ENCODE assay signal across 15 cellular contexts in genomic region chr2:165238295-165238694, GRCh38. TPM values are rescaled to one million over a fixed set of nuclear protein-coding genes. Genes with fewer than 3 reads are reported as not detected.
DNase-seq lines count a peak whose midpoint lies in the region; TF ChIP-seq lines count a peak whose summit lies in the region.
"Had no signal": no experiment of that assay in that cellular context is flagged by ENCODE, and none has a peak within 500 bp of the region (broad histone marks: within the 10 kb centered on the region; RNA-seq: fewer than 3 reads in every experiment).

No MANE protein-coding gene starts in this region.

- peaks cover 0 to 4% (median 0%) of the 10 kb centered on the region in 6 donors for H3K9me3 Mint-ChIP-seq in immature natural killer cell

- no peaks in the 10 kb centered on the region for H3K36me3 Mint-ChIP-seq in immature natural killer cell

- H3K9me3 ChIP-seq in MM.1S (replicated peaks; ENCODE audit: insufficient read depth, low read length), result no peaks in the 10 kb centered on the region
- H3K9me3 ChIP-seq: esophagus muscularis mucosa had no signal

- H3K4me3 ChIP-seq in GM12865 (ENCODE audit: low read depth, low read length) (no peak overlapping the region), MM.1S (ENCODE audit: low read length) (no peak overlapping the region), choroid plexus epithelial cell (ENCODE audit: low read depth, low read length) (no peak overlapping the region)
- H3K4me3 ChIP-seq: esophagus muscularis mucosa had no signal

- no peaks in the 10 kb centered on the region for H3K79me2 ChIP-seq in MM.1S (ENCODE audit: low read length)

- H3K4me3 Mint-ChIP-seq in immature natural killer cell, result no peak overlapping the region

- no peaks in the 10 kb centered on the region for H3K4me1 ChIP-seq in MM.1S (ENCODE audit: low read length)
- H3K4me1 ChIP-seq: esophagus muscularis mucosa had no signal

- H3K27me3 ChIP-seq in MM.1S (replicated peaks; ENCODE audit: insufficient read depth, low read length), result no peaks in the 10 kb centered on the region
- H3K27me3 ChIP-seq: esophagus muscularis mucosa had no signal

- no peak overlapping the region for H3K27ac ChIP-seq in MM.1S (ENCODE audit: low read length)
- H3K27ac ChIP-seq: esophagus muscularis mucosa, HL-60 had no signal

- H3F3A ChIP-seq in MM.1S (ENCODE audit: insufficient read depth, low read length), result no peaks in the 10 kb centered on the region

- H3K27ac Mint-ChIP-seq in immature natural killer cell, result no peak overlapping the region

- no peak overlapping the region for H3K4me2 ChIP-seq in MM.1S (ENCODE audit: low read depth, low read length)

- H4K20me1 ChIP-seq in MM.1S (ENCODE audit: insufficient read depth, low read length), result no peaks in the 10 kb centered on the region

- no peak overlapping the region for H3K9ac ChIP-seq in MM.1S (ENCODE audit: low read length)

- H2AFZ ChIP-seq in MM.1S (ENCODE audit: low read length), result no peak overlapping the region

- TF ChIP-seq CTCF in GM12865 (IDR thresholded peaks at IDR 0.05; ENCODE audit: insufficient read depth, low read depth, low read length, missing control alignments) (no peak), MM.1S (IDR thresholded peaks at IDR 0.05; ENCODE audit: low read length) (no peak), choroid plexus epithelial cell (conservative IDR thresholded peaks at IDR 0.05; ENCODE audit: low read depth, low read length) (no peak), GM10266 (IDR thresholded peaks at IDR 0.05; ENCODE audit: control insufficient read depth, insufficient read depth, low read depth, missing control alignments) (no peak)

- no peaks in the 10 kb centered on the region for H3K36me3 ChIP-seq in MM.1S (replicated peaks; ENCODE audit: insufficient read depth, low read length)
- H3K36me3 ChIP-seq: esophagus muscularis mucosa had no signal

- no peaks in the 10 kb centered on the region for H3K4me1 Mint-ChIP-seq in immature natural killer cell

- DNase-seq in GM12865 (ENCODE audit: low read depth) (peak; percentile 5), MM.1S (peak; percentile 30), choroid plexus epithelial cell (ENCODE audit: low read depth) (peak; percentile 34), medulla oblongata (ENCODE audit: extremely low spot score) (peak; percentile 10), GM10266 (ENCODE audit: extremely low spot score) (no peak), immature natural killer cell (no peak), globus pallidus (ENCODE audit: low spot score) (no peak)
- DNase-seq in activated CD4-positive, CD25-positive, alpha-beta regulatory T cell treated with anti-CD3 and anti-CD28 coated beads, Interleukin-2, amount 50 U/mL, for 72 hours, result no peak
- DNase-seq: activated CD8-positive, alpha-beta memory T cell treated with anti-CD3 and anti-CD28 coated beads, Interleukin-2, amount 50 U/mL, for 48 hours; anterior cingulate cortex; DMS79; left ventricle myocardium superior; NCI-H2029 had no signal

- H3K27me3 Mint-ChIP-seq in immature natural killer cell (ENCODE audit: low read depth in 3 of 3), result peaks cover 0 to 4% (median 0%) of the 10 kb centered on the region in 3 donors

- H3K9me2 ChIP-seq in MM.1S (replicated peaks; ENCODE audit: insufficient read depth, low read length), result no peaks in the 10 kb centered on the region

RNA-seq across cellular contexts. Expression of gene SCN2A, which starts 0.9 kb away (rescaled TPM):
- not detected for polyA plus RNA-seq in immature natural killer cell

RNA-seq across cellular contexts. Expression of gene SCN3A, which starts 34.4 kb away (rescaled TPM):
- polyA plus RNA-seq in immature natural killer cell, result not detected

Comparison
In these comparisons a context has a peak if more than half of its experiments do, and no peak if none do; other contexts are left out.
1. DNase-seq: peak in GM12865 (single experiment), MM.1S (single experiment), choroid plexus epithelial cell (single experiment) and medulla oblongata (single experiment); none in GM10266 (single experiment), immature natural killer cell (0 of 3), activated CD4-positive, CD25-positive, alpha-beta regulatory T cell treated with anti-CD3 and anti-CD28 coated beads, Interleukin-2, amount 50 U/mL, for 72 hours (single experiment) and globus pallidus (single experiment).